8 cellular contexts compared by ENCODE assay signal in the genomic region with DNA sequence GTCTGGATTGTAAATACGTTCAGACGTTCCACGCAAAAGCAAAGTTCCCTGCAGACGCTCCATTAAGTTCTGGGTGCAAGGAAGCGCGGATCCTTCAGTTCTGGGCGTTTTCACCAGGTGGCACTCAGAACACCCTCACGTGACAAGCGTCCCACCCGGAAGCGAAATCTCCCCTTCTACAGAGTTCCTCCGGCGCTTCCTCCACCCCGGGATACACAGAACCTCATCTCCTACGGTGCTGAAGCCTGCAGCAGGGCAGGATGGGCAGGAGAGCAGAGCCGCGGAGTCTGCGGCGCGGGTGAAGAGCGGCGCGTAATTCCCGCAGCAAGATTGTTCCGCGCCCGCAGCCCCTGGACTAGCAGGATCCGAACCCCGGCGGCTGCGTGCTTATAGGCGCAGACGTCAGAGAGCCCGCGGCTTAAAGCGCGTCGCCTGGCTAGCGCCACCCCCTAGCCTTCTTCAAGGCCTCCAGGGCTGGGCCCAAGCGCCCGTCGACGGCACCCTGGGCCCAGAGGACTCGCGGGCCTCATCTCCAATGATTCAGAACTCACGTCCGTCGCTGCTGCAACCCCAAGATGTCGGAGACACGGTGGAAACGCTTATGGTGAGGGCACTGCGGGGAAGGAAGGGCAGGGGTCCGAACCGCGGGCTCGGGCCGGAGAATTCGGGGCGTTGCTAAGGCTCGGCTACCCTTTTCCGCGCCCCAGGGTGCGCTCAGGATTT. TPM values are rescaled to one million over a fixed set of nuclear protein-coding genes. Genes with fewer than 3 reads are reported as not detected.
A peak's percentile ranks its signal among the peaks of the same experiment; 100 is the strongest.
DNase-seq lines count a peak whose midpoint lies in the region; ATAC-seq, FAIRE-seq and TF ChIP-seq lines count a peak whose summit lies in the region.

A gene with protein sequence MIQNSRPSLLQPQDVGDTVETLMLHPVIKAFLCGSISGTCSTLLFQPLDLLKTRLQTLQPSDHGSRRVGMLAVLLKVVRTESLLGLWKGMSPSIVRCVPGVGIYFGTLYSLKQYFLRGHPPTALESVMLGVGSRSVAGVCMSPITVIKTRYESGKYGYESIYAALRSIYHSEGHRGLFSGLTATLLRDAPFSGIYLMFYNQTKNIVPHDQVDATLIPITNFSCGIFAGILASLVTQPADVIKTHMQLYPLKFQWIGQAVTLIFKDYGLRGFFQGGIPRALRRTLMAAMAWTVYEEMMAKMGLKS (plus strand): TSS at position 181 of the 723 bp plus-strand sequence. CDS start 355 bp downstream, at position 536.

- H3K27ac Mint-ChIP-seq in activated B cell treated with CpG ODN at 0.5 μM for 24 hours, result peak within 1 kb of the TSS; percentile 100

- peaks cover 49% of the 10 kb centered on the region for H3K4me1 Mint-ChIP-seq in activated B cell treated with CpG ODN at 0.5 μM for 24 hours

- H3K27ac ChIP-seq in A549 (peak within 1 kb of the TSS; percentile 89 to 92), coronary artery (peak within 1 kb of the TSS; percentile 93 to 94)

- peaks cover 15% of the 10 kb centered on the region for H3K36me3 Mint-ChIP-seq in activated B cell treated with CpG ODN at 0.5 μM for 24 hours (ENCODE audit: low read depth)

- peak; percentile 90 to 92 for ATAC-seq in A549
- ATAC-seq in GM19035 (IDR thresholded peaks at IDR 0.05; ENCODE audit: unreplicated experiment), result peak; percentile 73
- ATAC-seq in HG03378 (IDR thresholded peaks at IDR 0.05; ENCODE audit: unreplicated experiment), result peak; percentile 56
- peak; percentile 73 for ATAC-seq in activated B cell treated with CpG ODN at 0.5 μM for 24 hours (ENCODE audit: low read depth)

- H3K9me3 ChIP-seq in A549, result no peaks in the 10 kb centered on the region

- no peak for TF ChIP-seq EP300 in A549 (IDR thresholded peaks at IDR 0.05)

- FAIRE-seq in A549 (lab: Jason Lieb, UNC), result no peak

- TF ChIP-seq CTCF in A549 (IDR thresholded peaks at IDR 0.05) (0 out of 3 replicates have a peak, but pooled peaks have one; percentile 15), activated B cell treated with CpG ODN at 0.5 μM for 24 hours (IDR thresholded peaks at IDR 0.05) (no peak), coronary artery (IDR thresholded peaks at IDR 0.05) (no peak), lower leg skin (IDR thresholded peaks at IDR 0.05) (no peak)

- CTCF ChIA-PET in A549 (lab: Yijun Ruan, JAX), result no interaction called here
- CTCF ChIA-PET in activated B cell treated with CpG ODN at 0.5 μM for 24 hours (lab: Charles Lee), result interaction anchor here (4.2 kb wide), 1 partner anchor 24 kb away, joined by 16 read pairs; a partner anchor contains a TSS

- DNase-seq in A549 (ENCODE audit: low read depth in 1 of 2, low spot score in 1 of 2) (peak; percentile 94 to 95), activated B cell treated with CpG ODN at 0.5 μM for 24 hours (peak; percentile 72), coronary artery (ENCODE audit: low spot score) (peak; percentile 86), lower leg skin (ENCODE audit: low spot score in 2 of 2) (peak; percentile 71 to 94), NCI-H1436 (lab: John Stamatoyannopoulos, UW) (no peak)
- DNase-seq in stimulated activated CD4-positive, alpha-beta T cell treated with anti-CD3 and anti-CD28 coated beads, TNF-alpha, amount 100 ng/mL, for 24 hours (ENCODE audit: low read depth in 3 of 3), result peak; percentile 59 to 80 (median 64)

- H3K4me3 ChIP-seq in A549, result peak within 1 kb of the TSS; percentile 85
- H3K4me3 ChIP-seq in coronary artery, result peak within 1 kb of the TSS; percentile 88
- H3K4me3 ChIP-seq in lower leg skin (ENCODE audit: low read depth, poor library complexity, severe bottlenecking), result peak within 1 kb of the TSS; percentile 88

- intact Hi-C loops in activated B cell treated with CpG ODN at 0.5 μM for 24 hours (cut with micrococcal nuclease) (loop anchor here (1.0 to 10.0 kb wide), 6 partner anchors 23 to 1219 kb away; a partner anchor contains a TSS), lower leg skin (cut with DNase I; ENCODE audit: low total_unique reads) (no loop called here)

- peaks cover 18% of the 10 kb centered on the region; the same call in 2 of the 3 replicates for H3K4me1 ChIP-seq in A549

- peak; percentile 51 for TF ChIP-seq POLR2A in A549 (IDR thresholded peaks at IDR 0.05; ENCODE audit: low read length)
- no peak for TF ChIP-seq POLR2A in lower leg skin (IDR thresholded peaks at IDR 0.05)

- H3K4me2 ChIP-seq in A549, result peak within 1 kb of the TSS; percentile 73

- no peaks in the 10 kb centered on the region for H3K27me3 Mint-ChIP-seq in activated B cell treated with CpG ODN at 0.5 μM for 24 hours

- POLR2A ChIA-PET in A549 (lab: Yijun Ruan, JAX), result interaction anchor here (0.9 kb wide), 1 partner anchor 21 kb away, joined by 3 read pairs; no protein-coding TSS in a partner anchor
- POLR2A ChIA-PET in activated B cell treated with CpG ODN at 0.5 μM for 24 hours (lab: Charles Lee), result interaction anchor here (1.1 to 8.0 kb wide), 3 partner anchors 23 to 95 kb away, joined by 3 to 101 read pairs (median 6); a partner anchor contains a TSS

- TF ChIP-seq RAD21 in A549 (conservative IDR thresholded peaks at IDR 0.05 in 1 of 2, IDR thresholded peaks at IDR 0.05 in 1 of 2), result no peak

- no peaks in the 10 kb centered on the region for H3K9me3 Mint-ChIP-seq in activated B cell treated with CpG ODN at 0.5 μM for 24 hours

- H3K4me3 Mint-ChIP-seq in activated B cell treated with CpG ODN at 0.5 μM for 24 hours, result peak within 1 kb of the TSS; percentile 99

- under 1% methylated on average over 27 of the region's 63 CpGs for WGBS in A549 (ENCODE audit: missing lambda C conversion rate)
- WGBS in lower leg skin, 2 donors, result 0 to 1% methylated on average over 46 to 58 of the region's 63 CpGs

TF ChIP-seq in A549, 52 proteins besides CTCF, POLR2A, EP300 and RAD21:
- TF ChIP-seq CHD2 (IDR thresholded peaks at IDR 0.05; ENCODE audit: low read length, partially characterized antibody) (no peak), NFE2L2 (conservative IDR thresholded peaks at IDR 0.05; ENCODE audit: low read length) (no peak), PHF8 (IDR thresholded peaks at IDR 0.05; ENCODE audit: borderline replicate concordance, low read depth) (peak; percentile 91), JUN (IDR thresholded peaks at IDR 0.05) (peak in 1 of 2 experiments; percentile 67; a peak in 2 of 5 replicates), BHLHE40 (IDR thresholded peaks at IDR 0.05; ENCODE audit: low read depth, low read length) (peak; percentile 90), ZFP36 (IDR thresholded peaks at IDR 0.05; ENCODE audit: borderline replicate concordance, partially characterized antibody) (no peak)
- TF ChIP-seq, protein P1, sequence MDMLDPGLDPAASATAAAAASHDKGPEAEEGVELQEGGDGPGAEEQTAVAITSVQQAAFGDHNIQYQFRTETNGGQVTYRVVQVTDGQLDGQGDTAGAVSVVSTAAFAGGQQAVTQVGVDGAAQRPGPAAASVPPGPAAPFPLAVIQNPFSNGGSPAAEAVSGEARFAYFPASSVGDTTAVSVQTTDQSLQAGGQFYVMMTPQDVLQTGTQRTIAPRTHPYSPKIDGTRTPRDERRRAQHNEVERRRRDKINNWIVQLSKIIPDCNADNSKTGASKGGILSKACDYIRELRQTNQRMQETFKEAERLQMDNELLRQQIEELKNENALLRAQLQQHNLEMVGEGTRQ (IDR thresholded peaks at IDR 0.05), result peak; percentile 95
- TF ChIP-seq, protein P2, sequence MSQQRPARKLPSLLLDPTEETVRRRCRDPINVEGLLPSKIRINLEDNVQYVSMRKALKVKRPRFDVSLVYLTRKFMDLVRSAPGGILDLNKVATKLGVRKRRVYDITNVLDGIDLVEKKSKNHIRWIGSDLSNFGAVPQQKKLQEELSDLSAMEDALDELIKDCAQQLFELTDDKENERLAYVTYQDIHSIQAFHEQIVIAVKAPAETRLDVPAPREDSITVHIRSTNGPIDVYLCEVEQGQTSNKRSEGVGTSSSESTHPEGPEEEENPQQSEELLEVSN (IDR thresholded peaks at IDR 0.05; ENCODE audit: borderline replicate concordance, low read depth), result peak; percentile 48; the same call in 1 of the 2 replicates
- TF ChIP-seq, protein P3, sequence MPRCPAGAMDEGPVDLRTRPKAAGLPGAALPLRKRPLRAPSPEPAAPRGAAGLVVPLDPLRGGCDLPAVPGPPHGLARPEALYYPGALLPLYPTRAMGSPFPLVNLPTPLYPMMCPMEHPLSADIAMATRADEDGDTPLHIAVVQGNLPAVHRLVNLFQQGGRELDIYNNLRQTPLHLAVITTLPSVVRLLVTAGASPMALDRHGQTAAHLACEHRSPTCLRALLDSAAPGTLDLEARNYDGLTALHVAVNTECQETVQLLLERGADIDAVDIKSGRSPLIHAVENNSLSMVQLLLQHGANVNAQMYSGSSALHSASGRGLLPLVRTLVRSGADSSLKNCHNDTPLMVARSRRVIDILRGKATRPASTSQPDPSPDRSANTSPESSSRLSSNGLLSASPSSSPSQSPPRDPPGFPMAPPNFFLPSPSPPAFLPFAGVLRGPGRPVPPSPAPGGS (IDR thresholded peaks at IDR 0.05), result 0 out of 3 replicates have a peak, but pooled peaks have one; percentile 34

RNA-seq across cellular contexts. Expression of the gene that starts here (rescaled TPM):
- polyA plus RNA-seq in A549 (2011; rRNA removed) (52.8 and 53.0 TPM in 2 replicates), A549 (2017; fragmentation: RNase III; extraction: RNeasy Plus Mini Kit Qiagen cat#74134 plus additional on column Dnase treatment) (30.9 to 32.6 TPM (median 31.9 TPM) in 3 replicates)
- polyA plus RNA-seq in A549 (2012; cell fraction: cytosol; rRNA removed), result 33.1 and 41.2 TPM in 2 replicates
- 41.4 and 46.3 TPM in 2 replicates for polyA plus RNA-seq in A549 (2012; cell fraction: nucleus; rRNA removed)
- 48.3 and 54.1 TPM in 2 replicates for polyA minus RNA-seq in A549 (2011; rRNA and poly(A)+ RNA removed)
- total RNA-seq in activated B cell treated with CpG ODN at 0.5 μM for 24 hours (51.6 and 52.9 TPM in 2 replicates), lower leg skin (10 to 100 TPM; 12.7 to 21.3 (median 14.1) TPM)
